ENCODE assay signal across 28 cellular contexts in the genomic region with DNA sequence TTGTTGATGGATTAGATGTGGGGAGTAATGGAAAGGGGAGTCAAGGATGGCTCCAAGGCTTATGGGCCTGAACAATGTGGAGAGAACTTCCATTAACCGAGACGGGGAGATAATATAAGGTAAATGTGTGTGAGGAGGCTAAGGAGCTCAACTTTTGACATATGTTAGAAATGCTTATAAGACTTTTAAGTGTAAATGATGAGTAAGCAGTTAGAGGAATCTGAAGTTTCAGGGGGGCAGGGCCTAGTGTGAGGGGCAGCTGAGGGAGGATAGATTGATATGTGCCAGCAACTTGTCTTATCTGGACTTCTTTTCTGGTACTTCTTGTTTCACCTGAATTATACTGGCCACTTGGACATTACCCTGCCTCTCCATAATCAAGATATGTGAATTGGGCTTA.
"Had no signal": no experiment of that assay in that cellular context is flagged by ENCODE, and none has a peak within 500 bp of the region (broad histone marks: within the 10 kb centered on the region; RNA-seq: fewer than 3 reads in every experiment).

No MANE protein-coding gene starts in this region.

- ATAC-seq: effector memory CD8-positive, alpha-beta T cell; esophagus mucosa; gastrocnemius medialis; heart right ventricle; left cardiac atrium; left lung; left ventricle myocardium superior had no signal

- FAIRE-seq: endometrium, islet of Langerhans, keratinocyte had no signal

- H3K9me3 ChIP-seq: colonic mucosa, esophagus squamous epithelium, gastrocnemius medialis, heart right ventricle, left lung had no signal

- H3K27me3 Mint-ChIP-seq: dendritic cell treated with granulocyte-macrophage colony-stimulating factor and Interleukin-4, amounts not matched to agents 40 ng/mL and 50 ng/mL, for 4 days; effector memory CD8-positive, alpha-beta T cell; memory B cell had no signal

- H3K27ac ChIP-seq: colonic mucosa, epithelial cell of prostate, esophagus squamous epithelium, gastrocnemius medialis, heart right ventricle, left lung had no signal

- H3K9me3 Mint-ChIP-seq: dendritic cell treated with granulocyte-macrophage colony-stimulating factor and Interleukin-4, amounts not matched to agents 40 ng/mL and 50 ng/mL, for 4 days; effector memory CD8-positive, alpha-beta T cell; endodermal cell; memory B cell had no signal

- H3K36me3 ChIP-seq: colonic mucosa, esophagus squamous epithelium, gastrocnemius medialis, heart right ventricle, left lung had no signal

- H3K4me1 ChIP-seq: colonic mucosa, esophagus squamous epithelium, gastrocnemius medialis, heart right ventricle, left lung had no signal

- H3K4me3 Mint-ChIP-seq: dendritic cell treated with granulocyte-macrophage colony-stimulating factor and Interleukin-4, amounts not matched to agents 40 ng/mL and 50 ng/mL, for 4 days; effector memory CD8-positive, alpha-beta T cell; endodermal cell; memory B cell had no signal

- DNase-seq: colonic mucosa; cortex of kidney; effector CD8-positive, alpha-beta T cell; effector memory CD8-positive, alpha-beta T cell; endodermal cell; erythroblast; esophagus squamous epithelium; foreskin fibroblast; foreskin melanocyte; gastrocnemius medialis; glutamatergic neuron; head of caudate nucleus; heart right ventricle; hippocampal formation; left cardiac atrium; left lung; left ventricle myocardium superior; mammary epithelial cell; mesendoderm; midbrain had no signal

- H3K4me1 Mint-ChIP-seq: memory B cell had no signal

- H3K4me3 ChIP-seq: colonic mucosa, esophagus squamous epithelium, gastrocnemius medialis, heart right ventricle, left lung, lung had no signal

- H3K27me3 ChIP-seq: colonic mucosa, esophagus squamous epithelium, gastrocnemius medialis, heart right ventricle, left lung had no signal

- H3K27ac Mint-ChIP-seq: dendritic cell treated with granulocyte-macrophage colony-stimulating factor and Interleukin-4, amounts not matched to agents 40 ng/mL and 50 ng/mL, for 4 days; effector memory CD8-positive, alpha-beta T cell; endodermal cell; memory B cell had no signal
